ENCODE assay signal across 8 cellular contexts in the genomic region with DNA sequence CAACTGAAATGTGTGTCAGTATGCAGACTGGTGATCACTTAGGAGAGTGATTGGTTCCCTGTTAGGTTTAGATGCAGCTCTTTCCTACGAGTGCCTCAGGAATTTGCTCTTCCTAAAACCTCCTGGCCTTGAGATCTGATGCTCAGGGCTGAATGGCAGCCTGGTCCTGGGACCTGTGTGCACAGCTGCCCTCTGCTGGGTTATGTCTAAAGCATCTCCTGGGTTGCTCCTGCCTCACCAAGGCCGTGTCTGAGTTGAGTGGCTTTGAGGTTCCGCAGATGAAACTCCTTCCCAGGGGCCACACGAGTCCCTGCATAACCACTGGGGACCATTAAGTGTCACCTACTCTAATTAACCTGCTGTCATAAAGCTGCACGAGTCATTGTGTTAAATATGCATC. TPM values are rescaled to one million over a fixed set of nuclear protein-coding genes. Genes with fewer than 3 reads are reported as not detected.
DNase-seq lines count a peak whose midpoint lies in the region; ATAC-seq and TF ChIP-seq lines count a peak whose summit lies in the region.

No MANE protein-coding gene starts in this region.

- no peaks in the 10 kb centered on the region for H3K27me3 ChIP-seq in WERI-Rb-1 (ENCODE audit: insufficient read depth, low read depth, severe bottlenecking)

- H3K4me3 Mint-ChIP-seq in activated T-helper 1 cell treated with anti-CD3 and anti-CD28 coated beads, Interleukin-12 subunit alpha, Interleukin-12 subunit beta, Interleukin-2, Interleukin-4 antibody, amounts not matched to agents 30 ng/mL and 10 ng/mL and 1 ng/mL, durations not matched to agents 14 hours and 24 hours and 36 hours, result no peak overlapping the region

- H3K27ac Mint-ChIP-seq in activated T-helper 1 cell treated with anti-CD3 and anti-CD28 coated beads, Interleukin-12 subunit alpha, Interleukin-12 subunit beta, Interleukin-2, Interleukin-4 antibody, amounts not matched to agents 30 ng/mL and 10 ng/mL and 1 ng/mL, durations not matched to agents 14 hours and 24 hours and 36 hours, result no peak overlapping the region

- no peak for ATAC-seq in GM18517 (IDR thresholded peaks at IDR 0.05; ENCODE audit: unreplicated experiment)

- DNase-seq in AG09309 (ENCODE audit: low read depth) (no peak), GM20000 (ENCODE audit: low spot score) (no peak), WERI-Rb-1 (no peak), islet precursor cell (peak; percentile 75)
- DNase-seq in stimulated activated CD4-positive, alpha-beta T cell treated with anti-CD3 and anti-CD28 coated beads, Interleukin-2, amount 100 ng/mL, for 48 hours, result no peak
- DNase-seq in activated CD4-positive, CD25-positive, alpha-beta regulatory T cell (lab: John Stamatoyannopoulos, UW), result no peak
- DNase-seq in activated T-helper 1 cell treated with anti-CD3 and anti-CD28 coated beads, Interleukin-12 subunit alpha, Interleukin-12 subunit beta, Interleukin-2, Interleukin-4 antibody, amounts not matched to agents 30 ng/mL and 10 ng/mL and 1 ng/mL, durations not matched to agents 14 hours and 24 hours and 36 hours (ENCODE audit: low spot score), result no peak

- intact Hi-C loops in activated T-helper 1 cell treated with anti-CD3 and anti-CD28 coated beads, Interleukin-12 subunit alpha, Interleukin-12 subunit beta, Interleukin-2, Interleukin-4 antibody, amounts not matched to agents 30 ng/mL and 10 ng/mL and 1 ng/mL, durations not matched to agents 14 hours and 24 hours and 36 hours (cut with micrococcal nuclease), result no loop called here

- H3K9me3 Mint-ChIP-seq in activated T-helper 1 cell treated with anti-CD3 and anti-CD28 coated beads, Interleukin-12 subunit alpha, Interleukin-12 subunit beta, Interleukin-2, Interleukin-4 antibody, amounts not matched to agents 30 ng/mL and 10 ng/mL and 1 ng/mL, durations not matched to agents 14 hours and 24 hours and 36 hours, result no peaks in the 10 kb centered on the region

- no peaks in the 10 kb centered on the region for H3K9me3 ChIP-seq in WERI-Rb-1 (ENCODE audit: severe bottlenecking)

- H3K36me3 Mint-ChIP-seq in activated T-helper 1 cell treated with anti-CD3 and anti-CD28 coated beads, Interleukin-12 subunit alpha, Interleukin-12 subunit beta, Interleukin-2, Interleukin-4 antibody, amounts not matched to agents 30 ng/mL and 10 ng/mL and 1 ng/mL, durations not matched to agents 14 hours and 24 hours and 36 hours (ENCODE audit: low read depth), result peaks cover 3% of the 10 kb centered on the region

- TF ChIP-seq CTCF in AG09309 (IDR thresholded peaks at IDR 0.05; ENCODE audit: control insufficient read depth, insufficient read depth, low read depth, low read length, missing control alignments) (peak; percentile 36), GM20000 (IDR thresholded peaks at IDR 0.05; ENCODE audit: extremely low read depth, missing control alignments) (peak; percentile 12), WERI-Rb-1 (IDR thresholded peaks at IDR 0.05; ENCODE audit: low read depth, low read length) (peak; percentile 68)

- no peak overlapping the region for H3K27ac ChIP-seq in WERI-Rb-1

- H3K27me3 Mint-ChIP-seq in activated T-helper 1 cell treated with anti-CD3 and anti-CD28 coated beads, Interleukin-12 subunit alpha, Interleukin-12 subunit beta, Interleukin-2, Interleukin-4 antibody, amounts not matched to agents 30 ng/mL and 10 ng/mL and 1 ng/mL, durations not matched to agents 14 hours and 24 hours and 36 hours (ENCODE audit: insufficient read depth), result peaks cover 7% of the 10 kb centered on the region

- H3K4me3 ChIP-seq in AG09309 (ENCODE audit: control insufficient read depth, low read depth, low read length) (no peak overlapping the region), WERI-Rb-1 (ENCODE audit: low read depth, low read length) (no peak overlapping the region)

- peaks cover 69% of the 10 kb centered on the region for H3K36me3 ChIP-seq in WERI-Rb-1

- peaks cover 19% of the 10 kb centered on the region for H3K4me1 Mint-ChIP-seq in activated T-helper 1 cell treated with anti-CD3 and anti-CD28 coated beads, Interleukin-12 subunit alpha, Interleukin-12 subunit beta, Interleukin-2, Interleukin-4 antibody, amounts not matched to agents 30 ng/mL and 10 ng/mL and 1 ng/mL, durations not matched to agents 14 hours and 24 hours and 36 hours (ENCODE audit: low read depth)

RNA-seq across cellular contexts. Expression of a gene that starts 59.5 kb away (rescaled TPM):
- total RNA-seq in activated T-helper 1 cell treated with anti-CD3 and anti-CD28 coated beads, Interleukin-12 subunit alpha, Interleukin-12 subunit beta, Interleukin-2, Interleukin-4 antibody, amounts not matched to agents 30 ng/mL and 10 ng/mL and 1 ng/mL, durations not matched to agents 14 hours and 24 hours and 36 hours, result 1.1 and 1.9 TPM in 2 replicates

Comparison
In these comparisons a context has a peak if more than half of its experiments do, and no peak if none do; other contexts are left out.
1. CTCF ChIP-seq: peak in every context shown above with its lines; median percentile 68 in WERI-Rb-1; 36 in AG09309; 12 in GM20000.